15 cellular contexts compared by ENCODE assay signal in the genomic region with DNA sequence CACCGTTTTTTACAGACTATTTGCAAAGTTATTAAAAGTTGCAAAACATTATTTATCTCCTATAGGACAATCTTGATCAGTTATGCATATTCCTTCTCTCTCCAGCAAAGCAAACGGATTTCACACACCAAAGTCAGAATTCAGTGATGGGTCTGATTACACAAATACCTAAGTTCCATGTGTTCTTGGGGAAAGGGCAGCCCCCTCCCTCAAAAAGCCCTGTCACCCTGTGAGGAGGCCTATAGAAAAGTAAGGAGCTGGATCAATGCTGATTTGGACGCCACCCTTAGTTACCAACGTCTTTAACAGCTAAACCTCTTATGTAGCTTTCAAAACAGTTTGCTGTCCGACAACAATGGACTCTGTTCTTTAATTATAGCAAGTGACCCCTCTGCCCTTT. TPM values are rescaled to one million over a fixed set of nuclear protein-coding genes. Genes with fewer than 3 reads are reported as not detected.
DNase-seq lines count a peak whose midpoint lies in the region; ATAC-seq and TF ChIP-seq lines count a peak whose summit lies in the region.
"Had no signal": no experiment of that assay in that cellular context is flagged by ENCODE, and none has a peak within 500 bp of the region (broad histone marks: within the 10 kb centered on the region; RNA-seq: fewer than 3 reads in every experiment).

No MANE protein-coding gene starts in this region.

- no peaks in the 10 kb centered on the region for H3K9me3 Mint-ChIP-seq in endothelial cell (ENCODE audit: unreplicated experiment)

- no peak for TF ChIP-seq CTCF in endothelial cell (IDR thresholded peaks at IDR 0.05; ENCODE audit: unreplicated experiment)
- TF ChIP-seq CTCF in neural cell (IDR thresholded peaks at IDR 0.05; ENCODE audit: poor library complexity, severe bottlenecking) = no peak

- H3K9me3 ChIP-seq in BLaER1 (no peaks in the 10 kb centered on the region), neural cell (ENCODE audit: low read length) (no peaks in the 10 kb centered on the region)
- H3K9me3 ChIP-seq: thoracic aorta had no signal

- peaks cover 6% of the 10 kb centered on the region for H3K27me3 Mint-ChIP-seq in endothelial cell (ENCODE audit: unreplicated experiment)

- H3K4me1 Mint-ChIP-seq in endothelial cell (ENCODE audit: unreplicated experiment) = peaks cover 44% of the 10 kb centered on the region

- no peaks in the 10 kb centered on the region for H3K36me3 Mint-ChIP-seq in endothelial cell (ENCODE audit: low read depth, unreplicated experiment)

- H3F3A ChIP-seq in neural cell (ENCODE audit: insufficient read depth, low read length, poor library complexity, severe bottlenecking) = peaks cover 3% of the 10 kb centered on the region

- peaks cover 55% of the 10 kb centered on the region for H3K4me1 ChIP-seq in BLaER1

- H3K27ac Mint-ChIP-seq in endothelial cell (ENCODE audit: unreplicated experiment) = peak overlapping the region; percentile 94

- H3K4me2 ChIP-seq in BLaER1 (peak overlapping the region; percentile 90), neural cell (ENCODE audit: low read length) (peak overlapping the region; percentile 79)

- H3K4me3 ChIP-seq in BLaER1 = peak overlapping the region; percentile 91
- H3K4me3 ChIP-seq in neural cell (ENCODE audit: low read length) = peak overlapping the region; percentile 75
- H3K4me3 ChIP-seq: thoracic aorta had no signal

- H3K9me2 ChIP-seq in neural cell (ENCODE audit: insufficient read depth, low read length) = no peaks in the 10 kb centered on the region

- H3K9ac ChIP-seq in BLaER1 (peak overlapping the region; percentile 95), neural cell (ENCODE audit: low read length) (peak overlapping the region; percentile 11)

- H3K79me2 ChIP-seq in neural cell (replicated peaks; ENCODE audit: insufficient read depth, low read length) = peaks cover 97% of the 10 kb centered on the region

- TF ChIP-seq EP300 in neural cell (conservative IDR thresholded peaks at IDR 0.05; ENCODE audit: poor library complexity, severe bottlenecking) = no peak

- H3K36me3 ChIP-seq in BLaER1 (peaks cover 70% of the 10 kb centered on the region), neural cell (ENCODE audit: insufficient read depth, low read length) (no peaks in the 10 kb centered on the region)
- H3K36me3 ChIP-seq: thoracic aorta had no signal

- H3K27me3 ChIP-seq in BLaER1 (no peaks in the 10 kb centered on the region), neural cell (ENCODE audit: insufficient read depth, low read depth, low read length) (no peaks in the 10 kb centered on the region)

- TF ChIP-seq RAD21 in neural cell (conservative IDR thresholded peaks at IDR 0.05) = no peak

- H4K20me1 ChIP-seq in BLaER1 = peaks cover 95% of the 10 kb centered on the region
- H4K20me1 ChIP-seq in neural cell (ENCODE audit: insufficient read depth) = no peaks in the 10 kb centered on the region

- peak overlapping the region; percentile 78 for H3K4me3 Mint-ChIP-seq in endothelial cell (ENCODE audit: unreplicated experiment)

- H3K27ac ChIP-seq in BLaER1 (peak overlapping the region; percentile 95), neural cell (ENCODE audit: low read length) (peak overlapping the region; percentile 93)
- H3K27ac ChIP-seq: thoracic aorta had no signal

- no peak for ATAC-seq in GM21619 (IDR thresholded peaks at IDR 0.05; ENCODE audit: unreplicated experiment)

- DNase-seq in NCI-H69 (lab: John Stamatoyannopoulos, UW) = peak; percentile 63
- DNase-seq in endothelial cell (ENCODE audit: low spot score) = no peak
- no peak for DNase-seq in NCI-H1436 treated with DMSO at 0.1 percent for 48 hours (lab: John Stamatoyannopoulos, UW)
- no peak for DNase-seq in DMS 273 (lab: John Stamatoyannopoulos, UW; ENCODE audit: unreplicated experiment)
- no peak for DNase-seq in mucosa of gallbladder (ENCODE audit: low spot score)
- DNase-seq: activated CD4-positive, alpha-beta T cell treated with anti-CD3 and anti-CD28 coated beads, Interleukin-2, amount 50 U/mL, for 1 hour; activated effector memory CD4-positive, alpha-beta T cell treated with Interleukin-2 at 50 U/mL for 16 hours; aorta; NCI-H345; nucleus accumbens; stimulated activated CD4-positive, alpha-beta T cell treated with anti-CD3 and anti-CD28 coated beads, Interleukin-12 subunit alpha, Interleukin-12 subunit beta, amount 100 ng/mL, for 4 hours had no signal

- H2AFZ ChIP-seq in neural cell (ENCODE audit: low read depth, low read length) = no peak overlapping the region

TF ChIP-seq in neural cell, 6 proteins besides CTCF, POLR2A, EP300 and RAD21:
- no peak for TF ChIP-seq POLR2AphosphoS5 (IDR thresholded peaks at IDR 0.05)
- no peak for TF ChIP-seq MXI1 (conservative IDR thresholded peaks at IDR 0.05; ENCODE audit: poor library complexity, severe bottlenecking)
- no peak for TF ChIP-seq SMC3 (conservative IDR thresholded peaks at IDR 0.05; ENCODE audit: poor library complexity)
- TF ChIP-seq TAF1 (IDR thresholded peaks at IDR 0.05; ENCODE audit: low read depth) = no peak
- TF ChIP-seq EZH2 (IDR thresholded peaks at IDR 0.05; ENCODE audit: borderline replicate concordance, insufficient read depth, low read length, poor library complexity, severe bottlenecking) = no peak
- TF ChIP-seq, protein P1, sequence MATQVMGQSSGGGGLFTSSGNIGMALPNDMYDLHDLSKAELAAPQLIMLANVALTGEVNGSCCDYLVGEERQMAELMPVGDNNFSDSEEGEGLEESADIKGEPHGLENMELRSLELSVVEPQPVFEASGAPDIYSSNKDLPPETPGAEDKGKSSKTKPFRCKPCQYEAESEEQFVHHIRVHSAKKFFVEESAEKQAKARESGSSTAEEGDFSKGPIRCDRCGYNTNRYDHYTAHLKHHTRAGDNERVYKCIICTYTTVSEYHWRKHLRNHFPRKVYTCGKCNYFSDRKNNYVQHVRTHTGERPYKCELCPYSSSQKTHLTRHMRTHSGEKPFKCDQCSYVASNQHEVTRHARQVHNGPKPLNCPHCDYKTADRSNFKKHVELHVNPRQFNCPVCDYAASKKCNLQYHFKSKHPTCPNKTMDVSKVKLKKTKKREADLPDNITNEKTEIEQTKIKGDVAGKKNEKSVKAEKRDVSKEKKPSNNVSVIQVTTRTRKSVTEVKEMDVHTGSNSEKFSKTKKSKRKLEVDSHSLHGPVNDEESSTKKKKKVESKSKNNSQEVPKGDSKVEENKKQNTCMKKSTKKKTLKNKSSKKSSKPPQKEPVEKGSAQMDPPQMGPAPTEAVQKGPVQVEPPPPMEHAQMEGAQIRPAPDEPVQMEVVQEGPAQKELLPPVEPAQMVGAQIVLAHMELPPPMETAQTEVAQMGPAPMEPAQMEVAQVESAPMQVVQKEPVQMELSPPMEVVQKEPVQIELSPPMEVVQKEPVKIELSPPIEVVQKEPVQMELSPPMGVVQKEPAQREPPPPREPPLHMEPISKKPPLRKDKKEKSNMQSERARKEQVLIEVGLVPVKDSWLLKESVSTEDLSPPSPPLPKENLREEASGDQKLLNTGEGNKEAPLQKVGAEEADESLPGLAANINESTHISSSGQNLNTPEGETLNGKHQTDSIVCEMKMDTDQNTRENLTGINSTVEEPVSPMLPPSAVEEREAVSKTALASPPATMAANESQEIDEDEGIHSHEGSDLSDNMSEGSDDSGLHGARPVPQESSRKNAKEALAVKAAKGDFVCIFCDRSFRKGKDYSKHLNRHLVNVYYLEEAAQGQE (IDR thresholded peaks at IDR 0.05; ENCODE audit: borderline replicate concordance) = no peak
TF ChIP-seq in neural cell: peak in this region for 0.

RNA-seq across cellular contexts. Expression of a gene that starts 6.4 kb away (rescaled TPM):
- total RNA-seq in endothelial cell (ENCODE audit: unreplicated experiment) (88.0 TPM), mucosa of gallbladder (37.1 TPM)
- 32.4 and 39.3 TPM in 2 replicates for polyA plus RNA-seq in neural cell
- polyA minus RNA-seq in neural cell = 105 and 110 TPM in 2 replicates
